ENCODE assay signal across 16 cellular contexts in the genomic region with DNA sequence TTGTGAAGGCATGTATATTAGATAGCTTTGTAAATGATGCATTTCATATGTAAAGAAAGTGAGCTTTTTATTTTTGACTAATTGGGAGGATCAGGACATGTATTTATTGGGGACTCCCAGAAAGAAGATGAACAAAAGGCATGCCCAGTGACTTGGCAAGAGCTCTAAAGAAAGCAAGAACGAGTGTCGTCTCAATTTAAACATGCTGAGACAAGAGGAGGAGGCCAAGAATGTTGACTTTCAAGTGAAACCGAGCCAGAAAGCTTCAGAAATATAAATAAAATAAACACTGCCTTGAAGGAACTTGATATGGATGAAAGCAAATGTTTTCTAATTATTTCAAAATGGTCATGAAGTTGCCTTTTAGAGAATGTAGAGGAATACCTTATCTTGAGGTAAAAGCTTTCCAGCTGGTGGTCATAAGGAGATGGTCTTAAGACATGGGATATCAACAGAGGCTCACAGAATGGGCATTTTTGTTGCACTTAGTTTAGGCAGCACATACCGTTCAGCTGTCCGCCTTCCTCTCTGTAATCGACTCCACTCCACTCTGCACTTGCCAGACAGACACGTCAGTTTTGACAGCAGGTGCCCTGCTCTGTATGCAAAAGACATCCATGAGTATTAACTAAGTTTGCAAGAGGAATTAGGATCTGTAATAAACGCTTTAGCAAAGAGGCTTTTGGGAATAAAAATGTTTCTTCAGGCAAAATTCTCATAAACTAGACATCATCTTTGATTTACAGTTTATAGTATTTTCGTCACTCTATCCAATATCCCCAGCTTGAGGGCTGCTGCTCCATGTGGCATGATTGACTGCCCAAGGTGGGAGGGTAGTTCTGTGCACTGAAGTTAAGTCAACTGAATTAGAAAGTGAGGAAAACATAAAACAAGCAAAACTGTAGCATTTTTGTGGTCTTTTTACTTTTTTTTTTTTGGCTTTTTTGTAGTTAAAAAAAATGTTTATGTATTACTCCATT.
A peak's percentile ranks its signal among the peaks of the same experiment; 100 is the strongest.
DNase-seq lines count a peak whose midpoint lies in the region; ATAC-seq and TF ChIP-seq lines count a peak whose summit lies in the region.
"Had no signal": no experiment of that assay in that cellular context is flagged by ENCODE, and none has a peak within 500 bp of the region (broad histone marks: within the 10 kb centered on the region; RNA-seq: fewer than 3 reads in every experiment).

No MANE protein-coding gene starts in this region.

- WGBS in GM23248 (ENCODE audit: low coverage in 1 of 2, low lambda C conversion rate in 2 of 2, missing lambda C conversion rate in 2 of 2), 2 experiments = 14 to 19% methylated on average over 9 of the region's 9 CpGs

- ATAC-seq in PC-3 (no peak), Right ventricle myocardium inferior (no peak), HG03469 (IDR thresholded peaks at IDR 0.05; ENCODE audit: unreplicated experiment) (no peak)
- ATAC-seq: GM12878, SK-N-SH treated with all-trans-retinoic acid at 6 μM for 48 hours had no signal

- H3K4me1 ChIP-seq in PC-3 (ENCODE audit: insufficient read depth, low read length) = peaks cover 36% of the 10 kb centered on the region
- no peaks in the 10 kb centered on the region for H3K4me1 ChIP-seq in GM23248 (ENCODE audit: insufficient read depth)
- H3K4me1 ChIP-seq: HAP-1 had no signal

- H3F3A ChIP-seq in PC-3 (ENCODE audit: low read length, unreplicated experiment) (no peaks in the 10 kb centered on the region), GM23248 (ENCODE audit: insufficient read depth) (no peaks in the 10 kb centered on the region)

- peak overlapping the region; percentile 71 for H3K27ac Mint-ChIP-seq in type B pancreatic cell

- TF ChIP-seq CTCF in PC-3 (conservative IDR thresholded peaks at IDR 0.05; ENCODE audit: low read depth, low read length) (no peak), type B pancreatic cell (conservative IDR thresholded peaks at IDR 0.05) (no peak)

- H3K4me2 ChIP-seq in PC-3 (ENCODE audit: low read length) (peak overlapping the region; percentile 69), GM23248 (ENCODE audit: unreplicated experiment) (no peak overlapping the region)

- H3K79me2 ChIP-seq in PC-3 (ENCODE audit: low read length) (no peaks in the 10 kb centered on the region), GM23248 (ENCODE audit: insufficient read depth) (no peaks in the 10 kb centered on the region)

- no peaks in the 10 kb centered on the region for H3K36me3 ChIP-seq in PC-3 (ENCODE audit: low read depth, low read length)
- H3K36me3 ChIP-seq in GM23248 (ENCODE audit: low read depth) = no peaks in the 10 kb centered on the region
- H3K36me3 ChIP-seq: HAP-1 had no signal

- peaks cover 3% of the 10 kb centered on the region for H3K27me3 Mint-ChIP-seq in type B pancreatic cell

- H2AFZ ChIP-seq in PC-3 (ENCODE audit: low read length) (peak overlapping the region; percentile 15; the same call in 1 of the 2 replicates), GM23248 (no peak overlapping the region)

- H3K9me3 ChIP-seq in PC-3 (ENCODE audit: low read length) (no peaks in the 10 kb centered on the region), GM23248 (ENCODE audit: low read depth) (no peaks in the 10 kb centered on the region)
- H3K9me3 ChIP-seq: HAP-1 had no signal

- H3K9me2 ChIP-seq in PC-3 (replicated peaks; ENCODE audit: low read length) (no peaks in the 10 kb centered on the region), GM23248 (ENCODE audit: insufficient read depth) (no peaks in the 10 kb centered on the region)

- intact Hi-C loops in PC-3 (cut with micrococcal nuclease) = no loop called here
- intact Hi-C loops in Right ventricle myocardium inferior (cut with DNase I) = no loop called here

- POLR2A ChIA-PET in PC-3 (lab: Charles Lee; ENCODE audit: unreplicated experiment) = no interaction called here

- in situ Hi-C loops in GM23248 (cut with MboI) = no loop called here

- CTCF ChIA-PET in PC-3 (lab: Charles Lee) = no interaction called here

- H3K27me3 ChIP-seq in PC-3 (ENCODE audit: low read length) (no peaks in the 10 kb centered on the region), GM23248 (replicated peaks; ENCODE audit: insufficient read depth) (no peaks in the 10 kb centered on the region)

- peaks cover 5% of the 10 kb centered on the region for H3K4me1 Mint-ChIP-seq in type B pancreatic cell (ENCODE audit: unreplicated experiment)

- H3K9me3 Mint-ChIP-seq in type B pancreatic cell = peaks cover 12% of the 10 kb centered on the region

- H3K4me3 Mint-ChIP-seq in type B pancreatic cell = peak overlapping the region; percentile 48

- H3K36me3 Mint-ChIP-seq in type B pancreatic cell = no peaks in the 10 kb centered on the region

- no peaks in the 10 kb centered on the region for H4K20me1 ChIP-seq in PC-3 (ENCODE audit: low read length)
- no peaks in the 10 kb centered on the region for H4K20me1 ChIP-seq in GM23248 (ENCODE audit: insufficient read depth)

- H3K4me3 ChIP-seq in PC-3 (ENCODE audit: low read length) (no peak overlapping the region), GM23248 (no peak overlapping the region)
- H3K4me3 ChIP-seq: GM12878, HAP-1 had no signal

- peak overlapping the region; percentile 67 for H3K27ac ChIP-seq in PC-3 (ENCODE audit: low read length)
- H3K27ac ChIP-seq in GM23248 = no peak overlapping the region

- DNase-seq in NCI-H345 (lab: John Stamatoyannopoulos, UW) (peak; percentile 7), NCI-H345 treated with DMSO at 0.1 percent for 48 hours (lab: John Stamatoyannopoulos, UW; ENCODE audit: unreplicated experiment) (no peak), PC-3 (peak; percentile 19), fibroblast of gingiva (ENCODE audit: low read depth) (peak; percentile 16), type B pancreatic cell (ENCODE audit: extremely low spot score, unreplicated experiment) (no peak), Right ventricle myocardium inferior (ENCODE audit: missing footprints) (no peak), GM23248 (no peak)
- DNase-seq: C1 segment of cervical spinal cord; NCI-H1694 treated with DMSO at 0.1 percent for 48 hours; NCI-H524 treated with DMSO at 0.1 percent for 48 hours; NK-92 treated with Interleukin-12 subunit alpha and Interleukin-12 subunit beta, amount 100 ng/mL, for 24 hours; OCI-M1 had no signal

- no TSS peak for BruUV-seq in PC-3 (replicated peaks; lab: Mats Ljungman, UMichigan)

- no peak overlapping the region for H3K9ac ChIP-seq in PC-3 (ENCODE audit: low read length)
- no peak overlapping the region for H3K9ac ChIP-seq in GM23248

Comparison
In these comparisons a context has a peak if more than half of its experiments do, and no peak if none do; other contexts are left out.
1. DNase-seq: peak in NCI-H345 (single experiment), PC-3 (single experiment) and fibroblast of gingiva (single experiment); none in NCI-H345 treated with DMSO at 0.1 percent for 48 hours (single experiment), type B pancreatic cell (single experiment), Right ventricle myocardium inferior (single experiment) and GM23248 (single experiment).